Comparison of ENCODE assay signal across 22 cellular contexts in genomic region chr6:54019860-54020259, GRCh38.
A peak's percentile ranks its signal among the peaks of the same experiment; 100 is the strongest.
DNase-seq lines count a peak whose midpoint lies in the region; TF ChIP-seq lines count a peak whose summit lies in the region.
"Had no signal": no experiment of that assay in that cellular context is flagged by ENCODE, and none has a peak within 500 bp of the region (broad histone marks: within the 10 kb centered on the region; RNA-seq: fewer than 3 reads in every experiment).

No MANE protein-coding gene starts in this region.

- DNase-seq in right atrium auricular region (ENCODE audit: low spot score) (no peak), hypothalamus (lab: John Stamatoyannopoulos, UW) (no peak), NCI-H2081 treated with DMSO at 0.1 percent for 48 hours (lab: John Stamatoyannopoulos, UW) (no peak), SW 1271 (lab: John Stamatoyannopoulos, UW) (no peak)
- DNase-seq: C1 segment of cervical spinal cord; CD4-positive, alpha-beta memory T cell; COR-L47; GOT3; HCEC 1CT; NCI-H1092 treated with DMSO at 0.1 percent for 48 hours; NCI-H1436; NCI-H187 treated with DMSO at 0.1 percent for 48 hours; NCI-H2107; NCI-H524 treated with DMSO at 0.1 percent for 48 hours; NCI-H774; RPMI8226; SHP77 treated with DMSO at 0.1 percent for 48 hours had no signal

- H2AFZ ChIP-seq in Loucy (ENCODE audit: low read length): peak overlapping the region; percentile 67

- H3K27me3 ChIP-seq in Loucy (ENCODE audit: insufficient read depth, low read length, poor library complexity, severe bottlenecking) (no peaks in the 10 kb centered on the region), right atrium auricular region (no peaks in the 10 kb centered on the region), skeletal muscle tissue (ENCODE audit: control insufficient read depth in 3 of 3, insufficient read depth in 3 of 3, low read length in 3 of 3) (no peaks in the 10 kb centered on the region)

- H3K27ac ChIP-seq in VCaP (peak overlapping the region; percentile 32), right atrium auricular region (peak overlapping the region; percentile 70 to 77), skeletal muscle tissue (ENCODE audit: low read depth, low read length) (peak overlapping the region; percentile 91)
- H3K27ac ChIP-seq: HL-60, KMS-11 had no signal

- H3K4me1 ChIP-seq in Loucy (ENCODE audit: insufficient read depth, low read length, poor library complexity, severe bottlenecking) (peaks cover 12% of the 10 kb centered on the region), right atrium auricular region (peaks cover 0 to 4% of the 10 kb centered on the region in 2 donors), skeletal muscle tissue (ENCODE audit: control insufficient read depth in 3 of 3, insufficient read depth in 3 of 3, low read length in 3 of 3) (peaks cover 0 to 6% (median 0%) of the 10 kb centered on the region in 3 donors)

- no peaks in the 10 kb centered on the region for H3K9me3 ChIP-seq in Loucy (ENCODE audit: insufficient read depth, low read depth, low read length)
- H3K9me3 ChIP-seq in right atrium auricular region: no peaks in the 10 kb centered on the region
- no peaks in the 10 kb centered on the region for H3K9me3 ChIP-seq in skeletal muscle tissue (ENCODE audit: control insufficient read depth in 3 of 3, low read length in 3 of 3)

- no peaks in the 10 kb centered on the region for H4K20me1 ChIP-seq in Loucy (ENCODE audit: insufficient read depth, low read length, poor library complexity, severe bottlenecking)

- H3K4me3 ChIP-seq in Loucy (ENCODE audit: low read length, poor library complexity, severe bottlenecking) (no peak overlapping the region), right atrium auricular region (peak overlapping the region; percentile 44 to 53), skeletal muscle tissue (ENCODE audit: low read length in 3 of 3) (peak overlapping the region; percentile 61 to 71 (median 67))

- no peaks in the 10 kb centered on the region for H3K79me2 ChIP-seq in Loucy (ENCODE audit: insufficient read depth, low read length)

- H3K9ac ChIP-seq in Loucy (ENCODE audit: low read depth, low read length, poor library complexity, severe bottlenecking) (no peak overlapping the region), skeletal muscle tissue (ENCODE audit: low read depth in 1 of 3, low read length in 3 of 3) (peak overlapping the region; percentile 77 to 91 (median 83))
- H3K9ac ChIP-seq: KMS-11 had no signal

- H3K36me3 ChIP-seq in Loucy (ENCODE audit: insufficient read depth, low read length): no peaks in the 10 kb centered on the region
- no peaks in the 10 kb centered on the region for H3K36me3 ChIP-seq in right atrium auricular region
- H3K36me3 ChIP-seq in skeletal muscle tissue (ENCODE audit: control insufficient read depth in 3 of 3, insufficient read depth in 3 of 3, low read length in 3 of 3): no peaks in the 10 kb centered on the region

- H3F3A ChIP-seq in Loucy (ENCODE audit: low read depth): no peaks in the 10 kb centered on the region

- TF ChIP-seq CTCF in Loucy (conservative IDR thresholded peaks at IDR 0.05; ENCODE audit: low read length): no peak
- TF ChIP-seq CTCF in VCaP (conservative IDR thresholded peaks at IDR 0.05): no peak
- TF ChIP-seq CTCF in right atrium auricular region (IDR thresholded peaks at IDR 0.05): no peak

- no peaks in the 10 kb centered on the region for H3K9me2 ChIP-seq in Loucy (replicated peaks; ENCODE audit: low read depth, low read length)

- no peak overlapping the region for H3K4me2 ChIP-seq in Loucy (ENCODE audit: low read depth, low read length, poor library complexity, severe bottlenecking)
- H3K4me2 ChIP-seq: KMS-11 had no signal

Comparison
In these comparisons a context has a peak if more than half of its experiments do, and no peak if none do; other contexts are left out.
1. H3K27ac ChIP-seq: peak in every context shown above with its lines; median percentile 91 in skeletal muscle tissue; 74 in right atrium auricular region; 32 in VCaP.